ENCODE assay signal across 8 cellular contexts in the genomic region with DNA sequence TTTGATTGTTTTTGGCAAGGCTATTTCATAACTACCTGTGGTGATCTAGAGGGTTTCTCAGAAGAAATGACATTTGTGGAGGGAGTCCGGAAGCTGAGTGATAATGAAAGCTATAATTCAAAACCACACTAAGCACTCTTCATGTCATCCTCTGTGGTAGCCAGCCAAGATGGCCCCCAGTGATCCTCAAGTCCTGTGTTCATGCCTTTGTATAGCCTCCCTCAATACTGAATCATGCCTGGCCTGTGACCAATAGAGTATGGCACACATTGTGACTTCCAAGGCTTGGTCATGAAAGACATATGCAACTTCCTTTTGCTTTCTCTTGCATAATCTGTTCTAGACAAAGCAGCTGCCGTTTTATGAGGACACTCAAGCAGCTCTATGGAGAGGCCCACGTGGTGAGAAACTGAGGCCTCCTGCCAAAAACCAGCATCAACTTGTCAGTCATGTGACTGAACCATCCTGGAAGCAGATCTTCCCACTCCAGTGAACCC. TPM values are rescaled to one million over a fixed set of nuclear protein-coding genes. Genes with fewer than 3 reads are reported as not detected.
A peak's percentile ranks its signal among the peaks of the same experiment; 100 is the strongest.
DNase-seq lines count a peak whose midpoint lies in the region; ATAC-seq, FAIRE-seq and TF ChIP-seq lines count a peak whose summit lies in the region.

No MANE protein-coding gene starts in this region.

- TF ChIP-seq EP300 in A549 (IDR thresholded peaks at IDR 0.05) = no peak

- no peaks in the 10 kb centered on the region for H3K27me3 ChIP-seq in adipocyte (replicated peaks; ENCODE audit: control insufficient read depth, insufficient read depth, low read length)

- H3K4me3 ChIP-seq in A549 = no peak overlapping the region
- no peak overlapping the region for H3K4me3 ChIP-seq in adipocyte (ENCODE audit: low read length)
- H3K4me3 ChIP-seq in mucosa of descending colon = no peak overlapping the region
- no peak overlapping the region for H3K4me3 ChIP-seq in kidney (ENCODE audit: low read length in 2 of 2)

- DNase-seq in A549 (ENCODE audit: low read depth in 1 of 2, low spot score in 1 of 2) (peak in 1 of 2 experiments; percentile 10), NCI-H446 (lab: John Stamatoyannopoulos, UW) (peak; percentile 43 to 61), adipocyte (ENCODE audit: low read depth) (peak; percentile 33), mucosa of descending colon (peak in 1 of 3 donors; percentile 28), retina (no peak), kidney (no peak)

- no peak for TF ChIP-seq CTCF in A549 (IDR thresholded peaks at IDR 0.05)
- no peak for TF ChIP-seq CTCF in mucosa of descending colon (IDR thresholded peaks at IDR 0.05)
- TF ChIP-seq CTCF in kidney (IDR thresholded peaks at IDR 0.05; ENCODE audit: borderline replicate concordance, extremely low read depth, insufficient read depth) = no peak

- H3K9ac ChIP-seq in adipocyte (ENCODE audit: low read length) = no peak overlapping the region
- H3K9ac ChIP-seq in kidney (ENCODE audit: low read length in 2 of 2) = no peak overlapping the region

- no peak overlapping the region for H3K4me2 ChIP-seq in A549

- H3K27ac ChIP-seq in A549 (peak overlapping the region in 1 of 2 experiments; percentile 30; a peak in 1 of 6 replicates), kidney (ENCODE audit: low read depth in 2 of 2, low read length in 2 of 2) (no peak overlapping the region)

- POLR2A ChIA-PET in A549 (lab: Yijun Ruan, JAX) = no interaction called here

- H3K4me1 ChIP-seq in A549 = no peaks in the 10 kb centered on the region
- peaks cover 20% of the 10 kb centered on the region for H3K4me1 ChIP-seq in adipocyte (ENCODE audit: control insufficient read depth, insufficient read depth, low read length)
- H3K4me1 ChIP-seq in mucosa of descending colon (ENCODE audit: low read depth) = no peaks in the 10 kb centered on the region
- H3K4me1 ChIP-seq in kidney (ENCODE audit: control insufficient read depth in 1 of 2, insufficient read depth in 1 of 2, low read depth in 1 of 2, low read length in 2 of 2) = no peaks in the 10 kb centered on the region

- FAIRE-seq in A549 (lab: Jason Lieb, UNC) = no peak
- FAIRE-seq in kidney (lab: Jason Lieb, UNC) = no peak

- TF ChIP-seq POLR2A in A549 (IDR thresholded peaks at IDR 0.05; ENCODE audit: low read length) = no peak

- intact Hi-C loops in mucosa of descending colon (cut with DNase I, micrococcal nuclease) (no loop called here), kidney (cut with DNase I) (no loop called here)

- no peaks in the 10 kb centered on the region for H3K9me3 ChIP-seq in A549
- H3K9me3 ChIP-seq in adipocyte (ENCODE audit: control insufficient read depth, low read length) = peaks cover 3% of the 10 kb centered on the region
- H3K9me3 ChIP-seq in mucosa of descending colon = no peaks in the 10 kb centered on the region
- H3K9me3 ChIP-seq in kidney (ENCODE audit: control insufficient read depth in 1 of 2, low read length in 2 of 2) = no peaks in the 10 kb centered on the region

- no peak for ATAC-seq in A549
- ATAC-seq in GM18520 (IDR thresholded peaks at IDR 0.05; ENCODE audit: unreplicated experiment) = peak; percentile 82
- ATAC-seq in HG02981 (IDR thresholded peaks at IDR 0.05; ENCODE audit: unreplicated experiment) = peak; percentile 95
- ATAC-seq in mucosa of descending colon = peak; percentile 71

- TF ChIP-seq RAD21 in A549 (conservative IDR thresholded peaks at IDR 0.05 in 1 of 2, IDR thresholded peaks at IDR 0.05 in 1 of 2) = no peak

- H3K36me3 ChIP-seq in adipocyte (ENCODE audit: control insufficient read depth, insufficient read depth, low read length, severe bottlenecking) = no peaks in the 10 kb centered on the region
- H3K36me3 ChIP-seq in mucosa of descending colon (ENCODE audit: low read depth) = no peaks in the 10 kb centered on the region
- no peaks in the 10 kb centered on the region for H3K36me3 ChIP-seq in kidney (ENCODE audit: control insufficient read depth in 1 of 2, insufficient read depth in 2 of 2, low read length in 2 of 2)

- CTCF ChIA-PET in A549 (lab: Yijun Ruan, JAX) = interaction anchor here (1.2 to 1.4 kb wide), 2 partner anchors 11 to 18 kb away, joined by 3 to 4 read pairs; no protein-coding TSS in a partner anchor

- 56% methylated on average over 3 of the region's 3 CpGs for WGBS in A549 (ENCODE audit: missing lambda C conversion rate)

TF ChIP-seq in A549, 52 proteins besides CTCF, POLR2A, EP300 and RAD21:
- TF ChIP-seq, protein P1, sequence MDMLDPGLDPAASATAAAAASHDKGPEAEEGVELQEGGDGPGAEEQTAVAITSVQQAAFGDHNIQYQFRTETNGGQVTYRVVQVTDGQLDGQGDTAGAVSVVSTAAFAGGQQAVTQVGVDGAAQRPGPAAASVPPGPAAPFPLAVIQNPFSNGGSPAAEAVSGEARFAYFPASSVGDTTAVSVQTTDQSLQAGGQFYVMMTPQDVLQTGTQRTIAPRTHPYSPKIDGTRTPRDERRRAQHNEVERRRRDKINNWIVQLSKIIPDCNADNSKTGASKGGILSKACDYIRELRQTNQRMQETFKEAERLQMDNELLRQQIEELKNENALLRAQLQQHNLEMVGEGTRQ (IDR thresholded peaks at IDR 0.05) = 0 out of 2 replicates have a peak, but pooled peaks have one; percentile 32
- TF ChIP-seq, protein P2, sequence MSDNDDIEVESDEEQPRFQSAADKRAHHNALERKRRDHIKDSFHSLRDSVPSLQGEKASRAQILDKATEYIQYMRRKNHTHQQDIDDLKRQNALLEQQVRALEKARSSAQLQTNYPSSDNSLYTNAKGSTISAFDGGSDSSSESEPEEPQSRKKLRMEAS (IDR thresholded peaks at IDR 0.05) = no peak

RNA-seq across cellular contexts. Expression of gene DNAAF9, which starts 12.8 kb away (rescaled TPM):
- polyA plus RNA-seq in A549 (2011; rRNA removed) (7.5 and 8.2 TPM in 2 replicates), A549 (2017; fragmentation: RNase III; extraction: RNeasy Plus Mini Kit Qiagen cat#74134 plus additional on column Dnase treatment) (4.3 to 6.2 TPM (median 4.9 TPM) in 3 replicates), kidney (ENCODE audit: insufficient read depth, low read depth, low replicate concordance) (7.3 TPM)
- polyA plus RNA-seq in A549 (2012; cell fraction: cytosol; rRNA removed) = 1.8 and 2.4 TPM in 2 replicates
- polyA plus RNA-seq in A549 (2012; cell fraction: nucleus; rRNA removed) = 5.4 and 8.1 TPM in 2 replicates
- 8.4 and 8.5 TPM in 2 replicates for polyA minus RNA-seq in A549 (2011; rRNA and poly(A)+ RNA removed)
- total RNA-seq in mucosa of descending colon (10 to 100 TPM in 1 of 3 donors, 1 to 10 TPM in 2; 1.9 to 25.4 (median 3.9) TPM), kidney (25.2 TPM)

RNA-seq across cellular contexts. Expression of gene ATRN, which starts 50.6 kb away (rescaled TPM):
- polyA plus RNA-seq in A549 (2011; rRNA removed) = 58.7 and 67.1 TPM in 2 replicates
- 13.9 and 18.3 TPM in 2 replicates for polyA plus RNA-seq in A549 (2012; cell fraction: cytosol; rRNA removed)
- polyA plus RNA-seq in A549 (2012; cell fraction: nucleus; rRNA removed) = 25.0 and 28.6 TPM in 2 replicates
- polyA plus RNA-seq in A549 (2017; fragmentation: RNase III; extraction: RNeasy Plus Mini Kit Qiagen cat#74134 plus additional on column Dnase treatment) = 20.4 to 22.6 TPM (median 21.3 TPM) in 3 replicates
- polyA minus RNA-seq in A549 (2011; rRNA and poly(A)+ RNA removed) = 108 and 130 TPM in 2 replicates
- total RNA-seq in mucosa of descending colon = 10 to 100 TPM; 22.1 to 28.2 (median 23.7) TPM
- 48.1 TPM for total RNA-seq in kidney
- polyA plus RNA-seq in kidney (ENCODE audit: insufficient read depth, low read depth, low replicate concordance) = 15.7 TPM

Comparison
In these comparisons a context has a peak if more than half of its experiments do, and no peak if none do; other contexts are left out.
1. ATAC-seq: peak in GM18520 (single experiment), HG02981 (single experiment) and mucosa of descending colon (single experiment); none in A549 (0 of 2).
2. DNase-seq: peak in NCI-H446 (2 of 2) and adipocyte (single experiment); none in retina (single experiment) and kidney (single experiment).